Comparison of ENCODE assay signal across 9 cellular contexts in the genomic region with DNA sequence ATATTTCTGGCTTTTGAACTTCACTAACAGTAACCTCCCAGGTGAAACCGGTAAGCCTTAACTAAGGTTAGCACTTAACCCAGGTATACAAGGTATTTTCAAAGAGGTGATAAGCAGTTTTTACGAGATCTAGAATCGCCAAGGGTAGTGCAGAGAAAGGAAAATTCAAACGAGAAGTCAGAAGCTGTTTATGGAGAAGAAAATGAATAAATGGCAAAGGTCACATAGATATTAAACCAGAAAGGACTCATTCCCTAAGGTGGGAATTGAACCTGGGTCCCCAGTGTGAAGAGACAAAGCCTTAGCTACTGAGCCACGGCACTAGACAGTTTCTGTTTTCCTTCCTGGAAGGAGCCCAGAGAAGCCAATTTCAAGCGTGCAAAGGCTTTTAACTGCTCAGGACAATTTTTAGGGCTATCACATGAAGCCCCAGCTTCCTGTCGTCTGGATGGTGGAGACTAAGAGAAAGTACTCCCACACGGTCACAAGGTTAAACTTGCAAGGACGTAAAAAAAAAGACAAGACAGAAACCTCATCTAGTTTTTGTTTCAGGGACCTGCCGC. TPM values are rescaled to one million over a fixed set of nuclear protein-coding genes. Genes with fewer than 3 reads are reported as not detected.
DNase-seq lines count a peak whose midpoint lies in the region; ATAC-seq and TF ChIP-seq lines count a peak whose summit lies in the region.
"Had no signal": no experiment of that assay in that cellular context is flagged by ENCODE, and none has a peak within 500 bp of the region (broad histone marks: within the 10 kb centered on the region; RNA-seq: fewer than 3 reads in every experiment).

No MANE protein-coding gene starts in this region.

- no peaks in the 10 kb centered on the region for H3K79me2 ChIP-seq in mammary epithelial cell (ENCODE audit: insufficient read depth, low read length)

- intact Hi-C loops in Caco-2 (cut with micrococcal nuclease; ENCODE audit: unreplicated experiment), result loop anchor here (10.0 kb wide), 1 partner anchor 261 kb away; no protein-coding TSS in a partner anchor
- intact Hi-C loops in Panc1 (cut with micrococcal nuclease; ENCODE audit: unreplicated experiment), result no loop called here
- intact Hi-C loops in mammary epithelial cell (cut with micrococcal nuclease), result loop anchor here (10.0 kb wide), 1 partner anchor 209 kb away; no protein-coding TSS in a partner anchor
- intact Hi-C loops in psoas muscle (cut with DNase I), result no loop called here

- H3K4me2 ChIP-seq in mammary epithelial cell (ENCODE audit: insufficient read depth, low read depth, low read length), result no peak overlapping the region

- POLR2A ChIA-PET in Caco-2 (lab: Charles Lee) (no interaction called here), Panc1 (lab: Charles Lee) (interaction anchor here (0.6 kb wide), 1 partner anchor 105 kb away, joined by 3 read pairs; no protein-coding TSS in a partner anchor)

- H4K20me1 ChIP-seq in mammary epithelial cell (ENCODE audit: insufficient read depth, low read length), result no peaks in the 10 kb centered on the region

- BruUV-seq in Caco-2 (replicated peaks; lab: Mats Ljungman, UMichigan), result no TSS peak
- no TSS peak for BruUV-seq in Panc1 (replicated peaks; lab: Mats Ljungman, UMichigan)
- BruUV-seq in mammary epithelial cell (replicated peaks; lab: Mats Ljungman, UMichigan), result no TSS peak

- H3K9me3 Mint-ChIP-seq in Caco-2 (ENCODE audit: unreplicated experiment), result no peaks in the 10 kb centered on the region

- no peaks in the 10 kb centered on the region for H3K36me3 ChIP-seq in Caco-2 (ENCODE audit: control insufficient read depth, insufficient read depth, low read length)
- no peaks in the 10 kb centered on the region for H3K36me3 ChIP-seq in Panc1 (ENCODE audit: control insufficient read depth, insufficient read depth, low read length)
- H3K36me3 ChIP-seq in mammary epithelial cell (ENCODE audit: insufficient read depth, low read length), result no peaks in the 10 kb centered on the region
- no peaks in the 10 kb centered on the region for H3K36me3 ChIP-seq in psoas muscle (ENCODE audit: insufficient read depth in 1 of 2, low read depth in 1 of 2)

- peaks cover 15% of the 10 kb centered on the region for H3K36me3 Mint-ChIP-seq in Caco-2 (ENCODE audit: insufficient read depth, unreplicated experiment)

- H2AFZ ChIP-seq in mammary epithelial cell (ENCODE audit: low read depth, low read length), result no peak overlapping the region

- dilution Hi-C loops in mammary epithelial cell (cut with HindIII; ENCODE audit: low sequenced_read_pairs), result loop anchor here (5.0 kb wide), 1 partner anchor 36 kb away; no protein-coding TSS in a partner anchor

- in situ Hi-C loops in Panc1 (cut with HindIII; ENCODE audit: low pct_unique_long_range_greater_than_20kb, low sequenced_read_pairs) (no loop called here), mammary epithelial cell (cut with MboI; ENCODE audit: low sequenced_read_pairs in 2 of 2) (loop anchor here in 1 of 2 donors (10.0 kb wide), 1 partner anchor 109 kb away; no protein-coding TSS in a partner anchor)

- H3K9me3 ChIP-seq in Caco-2 (peaks cover 11% of the 10 kb centered on the region), Panc1 (ENCODE audit: control insufficient read depth, insufficient read depth, low read depth, low read length) (no peaks in the 10 kb centered on the region), mammary epithelial cell (replicated peaks; ENCODE audit: insufficient read depth, low read length) (no peaks in the 10 kb centered on the region), psoas muscle (no peaks in the 10 kb centered on the region)

- WGBS in mammary epithelial cell (ENCODE audit: low coverage, missing lambda C conversion rate), result 77% methylated on average over 10 of the region's 10 CpGs
- WGBS in psoas muscle, 3 donors, result 55 to 63% (median 59%) methylated on average over 10 of the region's 10 CpGs

- CTCF ChIA-PET in Caco-2 (lab: Charles Lee) (no interaction called here), Panc1 (lab: Charles Lee) (no interaction called here), mammary epithelial cell (lab: Charles Lee; ENCODE audit: low non-redundant PET) (no interaction called here)

- H3K27me3 Mint-ChIP-seq in Caco-2 (ENCODE audit: insufficient read depth, unreplicated experiment), result no peaks in the 10 kb centered on the region

- H3K27me3 ChIP-seq in Caco-2 (replicated peaks; ENCODE audit: control insufficient read depth, insufficient read depth, low read length) (no peaks in the 10 kb centered on the region), Panc1 (ENCODE audit: control insufficient read depth, insufficient read depth, low read length) (no peaks in the 10 kb centered on the region), mammary epithelial cell (ENCODE audit: insufficient read depth, low read length) (no peaks in the 10 kb centered on the region), psoas muscle (ENCODE audit: insufficient read depth in 3 of 3, low read length in 2 of 3) (no peaks in the 10 kb centered on the region)
- H3K27me3 ChIP-seq: foreskin keratinocyte had no signal

- H3K4me1 Mint-ChIP-seq in Caco-2 (ENCODE audit: low read depth, unreplicated experiment), result peaks cover 47% of the 10 kb centered on the region

- no peak overlapping the region for H3K9ac ChIP-seq in mammary epithelial cell (ENCODE audit: insufficient read depth, low read length)

- peak overlapping the region; percentile 45 for H3K27ac Mint-ChIP-seq in Caco-2 (ENCODE audit: unreplicated experiment)

- H3K4me3 Mint-ChIP-seq in Caco-2 (ENCODE audit: unreplicated experiment), result no peak overlapping the region

- H3K4me3 ChIP-seq in Caco-2 (ENCODE audit: low read depth, low read length), result no peak overlapping the region
- H3K4me3 ChIP-seq in Panc1 (ENCODE audit: low read depth in 2 of 2, low read length in 2 of 2), result no peak overlapping the region
- no peak overlapping the region for H3K4me3 ChIP-seq in mammary epithelial cell (replicated peaks in 1 of 3; ENCODE audit: insufficient read depth in 1 of 3, low read depth in 2 of 3, low read length in 3 of 3)
- H3K4me3 ChIP-seq in psoas muscle, result no peak overlapping the region

- H3K27ac ChIP-seq in Panc1 (ENCODE audit: low read length) (peak overlapping the region; percentile 94), mammary epithelial cell (ENCODE audit: insufficient read depth, low read depth, low read length) (no peak overlapping the region), psoas muscle (peak overlapping the region; percentile 47)
- H3K27ac ChIP-seq: foreskin keratinocyte had no signal

- DNase-seq in Caco-2 (peak in 1 of 2 experiments; percentile 31), Panc1 (ENCODE audit: low read depth, low spot score) (no peak), mammary epithelial cell (peak; percentile 52), psoas muscle (peak in 1 of 2 donors; percentile 4), NCI-H510A (lab: John Stamatoyannopoulos, UW) (no peak)

- TF ChIP-seq CTCF in Caco-2 (IDR thresholded peaks at IDR 0.05; ENCODE audit: insufficient read depth in 1 of 2, low read depth in 1 of 2, low read length in 1 of 2, severe bottlenecking in 1 of 2, unreplicated experiment in 1 of 2), result no peak
- TF ChIP-seq CTCF in Panc1 (IDR thresholded peaks at IDR 0.05), result no peak
- no peak for TF ChIP-seq CTCF in mammary epithelial cell (conservative IDR thresholded peaks at IDR 0.05 in 1 of 2, IDR thresholded peaks at IDR 0.05 in 1 of 2; ENCODE audit: extremely low read depth in 1 of 2, insufficient read depth in 1 of 2, low read depth in 1 of 2, low read length in 2 of 2)
- TF ChIP-seq CTCF in psoas muscle (IDR thresholded peaks at IDR 0.05), result no peak

- peak; percentile 54 for ATAC-seq in Panc1
- ATAC-seq in psoas muscle, result no peak
- ATAC-seq in GM19455 (IDR thresholded peaks at IDR 0.05; ENCODE audit: unreplicated experiment), result no peak
- ATAC-seq in HG03378 (IDR thresholded peaks at IDR 0.05; ENCODE audit: unreplicated experiment), result no peak
- ATAC-seq in GM21576 (IDR thresholded peaks at IDR 0.05; ENCODE audit: unreplicated experiment), result no peak
- ATAC-seq: foreskin keratinocyte had no signal

- H3K4me1 ChIP-seq in Caco-2 (peaks cover 78% of the 10 kb centered on the region), Panc1 (ENCODE audit: control insufficient read depth, insufficient read depth, low read length) (peaks cover 78% of the 10 kb centered on the region), mammary epithelial cell (ENCODE audit: insufficient read depth, low read length) (peaks cover 41% of the 10 kb centered on the region), psoas muscle (peaks cover 48% of the 10 kb centered on the region)

RNA-seq across cellular contexts. Expression of a gene that starts 5.7 kb away (rescaled TPM):
- total RNA-seq in Caco-2 (2022) (7.4 and 7.7 TPM in 2 replicates), Panc1 (2021; ENCODE audit: unreplicated experiment) (25.0 TPM), mammary epithelial cell (1 to 10 TPM; 3.3 to 3.7 TPM), psoas muscle (1 to 10 TPM in 3 of 4 donors, under 1 TPM in 1; 0.75 to 8.2 (median 1.0) TPM)
- 24.0 TPM for polyA plus RNA-seq in Panc1 (2012; ENCODE audit: insufficient read length)
- polyA plus RNA-seq in mammary epithelial cell (3.1 TPM), psoas muscle (1 to 10 TPM in 2 of 3 donors, under 1 TPM in 1; 0.66 to 1.8 (median 1.1) TPM)
- polyA minus RNA-seq in mammary epithelial cell, result 4.7 TPM

RNA-seq across cellular contexts. Expression of a gene that starts 18.6 kb away (rescaled TPM):
- not detected in 2 replicates for total RNA-seq in Caco-2 (2022)
- total RNA-seq in Panc1 (2021; ENCODE audit: unreplicated experiment), result 0.08 TPM
- not detected for polyA plus RNA-seq in Panc1 (2012; ENCODE audit: insufficient read length)
- total RNA-seq in mammary epithelial cell, result not detected
- not detected for polyA plus RNA-seq in mammary epithelial cell
- polyA minus RNA-seq in mammary epithelial cell, result not detected
- total RNA-seq in psoas muscle, result not detected
- polyA plus RNA-seq in psoas muscle, result under 1 TPM in 1 of 3 donors, not detected in 2; 0.01 TPM
- total RNA-seq: foreskin keratinocyte had no signal
- polyA plus RNA-seq: foreskin keratinocyte had no signal

RNA-seq across cellular contexts. Expression of a gene that starts 44.0 kb away (rescaled TPM):
- not detected in 2 replicates for total RNA-seq in Caco-2 (2022)
- total RNA-seq in Panc1 (2021; ENCODE audit: unreplicated experiment), result 1.0 TPM
- polyA plus RNA-seq in Panc1 (2012; ENCODE audit: insufficient read length), result 0.59 TPM
- total RNA-seq in mammary epithelial cell, result under 1 TPM; 0.40 to 0.50 TPM
- polyA plus RNA-seq in mammary epithelial cell, result 0.05 TPM
- polyA minus RNA-seq in mammary epithelial cell, result not detected
- 1 to 10 TPM in 1 of 4 donors, under 1 TPM in 3; 0.54 to 1.5 (median 0.77) TPM for total RNA-seq in psoas muscle
- polyA plus RNA-seq in psoas muscle, result under 1 TPM; 0.07 to 0.10 (median 0.10) TPM

RNA-seq across cellular contexts. Expression of a gene that starts 50.4 kb away (rescaled TPM):
- total RNA-seq in Caco-2 (2022), result 0.25 TPM in 1 of 2 replicates, not detected in the other
- 1.5 TPM for total RNA-seq in Panc1 (2021; ENCODE audit: unreplicated experiment)
- polyA plus RNA-seq in Panc1 (2012; ENCODE audit: insufficient read length), result 0.55 TPM
- 100 to 1,000 TPM in 1 of 2 donors, 10 to 100 TPM in 1; 13.2 to 119 TPM for total RNA-seq in mammary epithelial cell
- 211 TPM for polyA plus RNA-seq in mammary epithelial cell
- 272 TPM for polyA minus RNA-seq in mammary epithelial cell
- total RNA-seq in psoas muscle, result 1 to 10 TPM; 2.3 to 5.0 (median 3.0) TPM
- polyA plus RNA-seq in psoas muscle, result 1 to 10 TPM in 2 of 3 donors, under 1 TPM in 1; 0.90 to 1.8 (median 1.5) TPM

Comparison
In these comparisons a context has a peak if more than half of its experiments do, and no peak if none do; other contexts are left out.
1. intact Hi-C loops: an anchor here in Caco-2 (10.0 kb wide) and mammary epithelial cell (10.0 kb wide); none called in Panc1 and psoas muscle.